ENCODE assay signal across 1 cellular context in the genomic region with DNA sequence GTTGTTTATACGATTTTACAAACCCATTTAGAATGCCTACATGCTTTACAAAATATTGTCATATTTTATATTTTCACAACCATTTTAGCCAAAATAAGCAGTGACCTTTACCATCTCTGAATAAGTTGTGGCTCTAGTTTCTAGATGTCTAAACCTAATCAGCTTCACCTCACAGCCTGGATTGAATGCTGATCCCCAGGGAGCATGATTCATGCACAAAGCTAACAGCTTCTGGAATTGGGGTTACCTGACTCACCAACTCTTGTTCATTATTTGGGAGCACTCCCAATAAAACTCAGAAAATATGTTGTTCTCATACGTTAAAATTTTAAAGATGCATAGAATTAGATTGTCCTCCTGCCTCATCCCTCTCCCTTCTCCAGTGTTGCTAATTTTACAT.
TF ChIP-seq lines count a peak whose summit lies in the region.

No MANE protein-coding gene starts in this region.

TF ChIP-seq in IMR-90, 13 proteins besides CTCF, POLR2A, EP300 and RAD21 (continued from another document):
- TF ChIP-seq USF2 (IDR thresholded peaks at IDR 0.05; ENCODE audit: low read depth, low read length) (no peak), NFE2L2 (IDR thresholded peaks at IDR 0.05; ENCODE audit: low read depth, low read length) (no peak), BHLHE40 (IDR thresholded peaks at IDR 0.05; ENCODE audit: low read depth, low read length) (no peak), RFX5 (IDR thresholded peaks at IDR 0.05; ENCODE audit: low read depth, low read length) (no peak), MXI1 (IDR thresholded peaks at IDR 0.05; ENCODE audit: borderline replicate concordance, low read depth, low read length) (no peak)
- TF ChIP-seq, protein P1, sequence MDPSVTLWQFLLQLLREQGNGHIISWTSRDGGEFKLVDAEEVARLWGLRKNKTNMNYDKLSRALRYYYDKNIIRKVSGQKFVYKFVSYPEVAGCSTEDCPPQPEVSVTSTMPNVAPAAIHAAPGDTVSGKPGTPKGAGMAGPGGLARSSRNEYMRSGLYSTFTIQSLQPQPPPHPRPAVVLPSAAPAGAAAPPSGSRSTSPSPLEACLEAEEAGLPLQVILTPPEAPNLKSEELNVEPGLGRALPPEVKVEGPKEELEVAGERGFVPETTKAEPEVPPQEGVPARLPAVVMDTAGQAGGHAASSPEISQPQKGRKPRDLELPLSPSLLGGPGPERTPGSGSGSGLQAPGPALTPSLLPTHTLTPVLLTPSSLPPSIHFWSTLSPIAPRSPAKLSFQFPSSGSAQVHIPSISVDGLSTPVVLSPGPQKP (IDR thresholded peaks at IDR 0.05; ENCODE audit: borderline replicate concordance, low read depth, low read length), result no peak
